Comparison of ENCODE assay signal across 11 cellular contexts in the genomic region with DNA sequence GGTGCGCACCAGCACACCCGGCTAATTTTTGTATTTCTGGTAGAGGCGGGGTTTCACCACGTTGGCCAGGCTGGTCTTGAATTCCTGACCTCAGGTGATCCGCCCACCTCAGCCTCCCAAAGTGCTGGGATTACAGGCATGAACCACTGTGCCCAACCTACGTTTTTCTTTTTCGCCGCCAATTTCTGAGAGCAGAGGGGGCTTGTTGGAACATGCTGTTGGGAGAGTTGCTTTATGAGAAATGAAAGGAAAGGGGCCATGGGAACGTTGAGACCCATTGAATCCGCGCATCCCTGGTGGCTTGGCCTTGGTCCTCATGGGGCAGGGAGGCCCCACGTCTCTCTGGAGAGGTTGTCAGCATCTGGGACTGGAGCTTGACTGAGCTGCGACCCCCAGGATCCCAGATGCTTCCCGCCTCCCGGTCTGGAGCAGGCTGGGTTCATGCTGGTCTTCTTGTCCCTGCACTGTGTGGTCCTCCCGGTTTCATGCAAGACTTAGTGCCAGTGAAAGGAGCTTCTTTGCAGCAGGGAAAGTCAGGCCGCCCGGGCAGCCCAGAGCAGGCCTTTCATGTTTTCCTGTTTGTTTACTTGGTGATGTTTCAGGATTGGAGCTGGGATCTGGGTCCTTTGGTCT. TPM values are rescaled to one million over a fixed set of nuclear protein-coding genes. Genes with fewer than 3 reads are reported as not detected.
DNase-seq lines count a peak whose midpoint lies in the region; ATAC-seq and TF ChIP-seq lines count a peak whose summit lies in the region.
"Had no signal": no experiment of that assay in that cellular context is flagged by ENCODE, and none has a peak within 500 bp of the region (broad histone marks: within the 10 kb centered on the region; RNA-seq: fewer than 3 reads in every experiment).

No MANE protein-coding gene starts in this region.

- H3K79me2 ChIP-seq in SK-N-SH (ENCODE audit: insufficient read depth): no peaks in the 10 kb centered on the region

- DNase-seq in SK-N-SH (peak; percentile 32), NCI-H510A treated with DMSO at 0.1 percent for 48 hours (lab: John Stamatoyannopoulos, UW) (peak; percentile 35), transverse colon (no peak), DMS 273 (lab: John Stamatoyannopoulos, UW; ENCODE audit: unreplicated experiment) (no peak), HAP-1 (ENCODE audit: low spot score in 2 of 2) (no peak)
- DNase-seq in effector memory CD4-positive, alpha-beta T cell: no peak
- DNase-seq: KG1, NCI-H524 treated with DMSO at 0.1 percent for 48 hours, tibial artery had no signal

- whole genome bisulfite sequencing in SK-N-SH (ENCODE audit: low lambda C conversion rate): 91% methylated on average over 14 of the region's 18 CpGs
- WGBS in transverse colon (ENCODE audit: low coverage in 1 of 2), 2 donors: 63% methylated on average over 18 of the region's 18 CpGs; no CpG with 5 or more reads in 1 of the 2 donors

- no peaks in the 10 kb centered on the region for H3K9me3 ChIP-seq in SK-N-SH
- no peaks in the 10 kb centered on the region for H3K9me3 ChIP-seq in transverse colon
- no peaks in the 10 kb centered on the region for H3K9me3 ChIP-seq in effector memory CD4-positive, alpha-beta T cell (ENCODE audit: control insufficient read depth, low read length)
- no peaks in the 10 kb centered on the region for H3K9me3 ChIP-seq in HAP-1
- H3K9me3 ChIP-seq: tibial artery had no signal

- CTCF ChIA-PET in SK-N-SH (lab: Yijun Ruan, JAX): interaction anchor here (0.7 to 2.1 kb wide), 3 partner anchors 78 to 128 kb away, joined by 3 to 8 read pairs (median 4); no protein-coding TSS in a partner anchor

- TF ChIP-seq RAD21 in SK-N-SH (IDR thresholded peaks at IDR 0.05; ENCODE audit: low read length): no peak

- H3K4me2 ChIP-seq in SK-N-SH: no peak overlapping the region

- H4K20me1 ChIP-seq in SK-N-SH (ENCODE audit: insufficient read depth): no peaks in the 10 kb centered on the region

- TF ChIP-seq CTCF in SK-N-SH (IDR thresholded peaks at IDR 0.05) (no peak), transverse colon (IDR thresholded peaks at IDR 0.05) (no peak)

- POLR2A ChIA-PET in SK-N-SH (lab: Yijun Ruan, JAX): no interaction called here

- intact Hi-C loops in transverse colon (cut with DNase I; ENCODE audit: low total_unique reads): no loop called here

- no peak overlapping the region for H3K27ac ChIP-seq in SK-N-SH (ENCODE audit: low read depth in 2 of 2, low read length in 1 of 2)
- H3K27ac ChIP-seq in layer of hippocampus (ENCODE audit: low read depth, low read length): peak overlapping the region; percentile 15
- peak overlapping the region; percentile 65 to 83 (median 74) for H3K27ac ChIP-seq in transverse colon
- no peak overlapping the region for H3K27ac ChIP-seq in effector memory CD4-positive, alpha-beta T cell (ENCODE audit: insufficient read depth, low read length, poor library complexity, severe bottlenecking)
- H3K27ac ChIP-seq: tibial artery had no signal

- TF ChIP-seq POLR2A in transverse colon (IDR thresholded peaks at IDR 0.05): no peak

- H3K4me1 ChIP-seq in SK-N-SH (ENCODE audit: control insufficient read depth in 1 of 2, insufficient read depth in 2 of 2, low read depth in 1 of 2, low read length in 1 of 2) (peaks cover 6 to 25% of the 10 kb centered on the region in 2 experiments; a peak in 2 of 4 replicates), transverse colon (peaks cover 0 to 31% (median 22%) of the 10 kb centered on the region in 4 donors), HAP-1 (no peaks in the 10 kb centered on the region)
- no peaks in the 10 kb centered on the region for H3K4me1 ChIP-seq in effector memory CD4-positive, alpha-beta T cell (ENCODE audit: control insufficient read depth, insufficient read depth, low read length, poor library complexity, severe bottlenecking)

- no peaks in the 10 kb centered on the region for H3K9me2 ChIP-seq in SK-N-SH

- no peak overlapping the region for H2AFZ ChIP-seq in SK-N-SH (ENCODE audit: low read depth)

- H3K4me3 ChIP-seq in SK-N-SH (ENCODE audit: low read depth in 2 of 2, low read length in 1 of 2) (no peak overlapping the region), transverse colon (no peak overlapping the region), HAP-1 (no peak overlapping the region)
- no peak overlapping the region for H3K4me3 ChIP-seq in effector memory CD4-positive, alpha-beta T cell (ENCODE audit: insufficient read depth, low read depth, low read length, poor library complexity, severe bottlenecking)
- H3K4me3 ChIP-seq: tibial artery had no signal

- TF ChIP-seq EP300 in SK-N-SH (IDR thresholded peaks at IDR 0.05; ENCODE audit: borderline replicate concordance in 1 of 2, low read depth in 1 of 2, low read length in 1 of 2) (no peak), transverse colon (IDR thresholded peaks at IDR 0.05; ENCODE audit: low read depth) (no peak)

- in situ Hi-C loops in transverse colon (cut with MboI; ENCODE audit: low pct_ligation_motif_present in 1 of 4, low pct_unique_long_range_greater_than_20kb in 1 of 4, low sequenced_read_pairs in 3 of 4) (no loop called here), HAP-1 (cut with MboI; ENCODE audit: low sequenced_read_pairs) (no loop called here)

- H3F3A ChIP-seq in SK-N-SH (replicated peaks; ENCODE audit: insufficient read depth): peaks cover 8% of the 10 kb centered on the region

- ATAC-seq in SK-N-SH treated with all-trans-retinoic acid at 6 μM for 48 hours: no peak

- no peaks in the 10 kb centered on the region for H3K27me3 ChIP-seq in SK-N-SH (ENCODE audit: insufficient read depth)
- peaks cover 2% of the 10 kb centered on the region for H3K27me3 ChIP-seq in layer of hippocampus (ENCODE audit: control insufficient read depth, insufficient read depth, low read length)
- no peaks in the 10 kb centered on the region for H3K27me3 ChIP-seq in transverse colon
- H3K27me3 ChIP-seq in effector memory CD4-positive, alpha-beta T cell (replicated peaks; ENCODE audit: control insufficient read depth, insufficient read depth, low read length, poor library complexity, severe bottlenecking): no peaks in the 10 kb centered on the region
- H3K27me3 ChIP-seq in HAP-1 (ENCODE audit: low read depth): peaks cover 8% of the 10 kb centered on the region; the same call in 1 of the 2 replicates
- H3K27me3 ChIP-seq: tibial artery had no signal

- H3K36me3 ChIP-seq in SK-N-SH (replicated peaks in 1 of 2; ENCODE audit: control insufficient read depth in 1 of 2, insufficient read depth in 2 of 2, low read length in 1 of 2) (no peaks in the 10 kb centered on the region), transverse colon (no peaks in the 10 kb centered on the region), HAP-1 (replicated peaks) (no peaks in the 10 kb centered on the region)
- no peaks in the 10 kb centered on the region for H3K36me3 ChIP-seq in effector memory CD4-positive, alpha-beta T cell (ENCODE audit: control insufficient read depth, insufficient read depth, low read length)

- H3K9ac ChIP-seq in SK-N-SH: no peak overlapping the region

TF ChIP-seq in SK-N-SH, 30 proteins besides CTCF, POLR2A, EP300 and RAD21 (continues in another document):
- no peak for TF ChIP-seq NFIC (IDR thresholded peaks at IDR 0.05; ENCODE audit: borderline replicate concordance)
- no peak for TF ChIP-seq TCF12 (IDR thresholded peaks at IDR 0.05)
- no peak for TF ChIP-seq TAF1 (IDR thresholded peaks at IDR 0.05; ENCODE audit: borderline replicate concordance, low read depth, low read length)
- no peak for TF ChIP-seq MEF2A (IDR thresholded peaks at IDR 0.05; ENCODE audit: borderline replicate concordance, low read depth)
- TF ChIP-seq FOXJ3 (CRISPR knock-in tag; IDR thresholded peaks at IDR 0.05): no peak
- TF ChIP-seq CHD2 (IDR thresholded peaks at IDR 0.05; ENCODE audit: low read length, partially characterized antibody): no peak
- TF ChIP-seq EZH2phosphoT487 (IDR thresholded peaks at IDR 0.05; ENCODE audit: borderline replicate concordance, low read depth): no peak
- TF ChIP-seq, protein P1, sequence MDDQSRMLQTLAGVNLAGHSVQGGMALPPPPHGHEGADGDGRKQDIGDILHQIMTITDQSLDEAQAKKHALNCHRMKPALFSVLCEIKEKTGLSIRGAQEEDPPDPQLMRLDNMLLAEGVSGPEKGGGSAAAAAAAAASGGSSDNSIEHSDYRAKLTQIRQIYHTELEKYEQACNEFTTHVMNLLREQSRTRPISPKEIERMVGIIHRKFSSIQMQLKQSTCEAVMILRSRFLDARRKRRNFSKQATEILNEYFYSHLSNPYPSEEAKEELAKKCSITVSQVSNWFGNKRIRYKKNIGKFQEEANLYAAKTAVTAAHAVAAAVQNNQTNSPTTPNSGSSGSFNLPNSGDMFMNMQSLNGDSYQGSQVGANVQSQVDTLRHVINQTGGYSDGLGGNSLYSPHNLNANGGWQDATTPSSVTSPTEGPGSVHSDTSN (IDR thresholded peaks at IDR 0.05): no peak
- TF ChIP-seq YY1 (IDR thresholded peaks at IDR 0.05; ENCODE audit: low read depth): no peak

TF ChIP-seq in SK-N-SH treated with all-trans-retinoic acid at 6 μM for 48 hours, 23 proteins besides CTCF, POLR2A, EP300 and RAD21 (continues in another document):
- TF ChIP-seq ZNF8 (CRISPR knock-in tag; IDR thresholded peaks at IDR 0.05) (no peak), OSR1 (CRISPR knock-in tag; IDR thresholded peaks at IDR 0.05) (no peak), GLIS3 (CRISPR knock-in tag; IDR thresholded peaks at IDR 0.05) (no peak), ZFP30 (CRISPR knock-in tag; IDR thresholded peaks at IDR 0.05) (no peak)
- TF ChIP-seq, protein P2, sequence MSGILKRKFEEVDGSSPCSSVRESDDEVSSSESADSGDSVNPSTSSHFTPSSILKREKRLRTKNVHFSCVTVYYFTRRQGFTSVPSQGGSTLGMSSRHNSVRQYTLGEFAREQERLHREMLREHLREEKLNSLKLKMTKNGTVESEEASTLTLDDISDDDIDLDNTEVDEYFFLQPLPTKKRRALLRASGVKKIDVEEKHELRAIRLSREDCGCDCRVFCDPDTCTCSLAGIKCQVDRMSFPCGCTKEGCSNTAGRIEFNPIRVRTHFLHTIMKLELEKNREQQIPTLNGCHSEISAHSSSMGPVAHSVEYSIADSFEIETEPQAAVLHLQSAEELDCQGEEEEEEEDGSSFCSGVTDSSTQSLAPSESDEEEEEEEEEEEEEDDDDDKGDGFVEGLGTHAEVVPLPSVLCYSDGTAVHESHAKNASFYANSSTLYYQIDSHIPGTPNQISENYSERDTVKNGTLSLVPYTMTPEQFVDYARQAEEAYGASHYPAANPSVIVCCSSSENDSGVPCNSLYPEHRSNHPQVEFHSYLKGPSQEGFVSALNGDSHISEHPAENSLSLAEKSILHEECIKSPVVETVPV (CRISPR knock-in tag; IDR thresholded peaks at IDR 0.05): no peak

RNA-seq across cellular contexts. Expression of a gene that starts 22.8 kb away (rescaled TPM):
- 5.3 and 6.3 TPM in 2 replicates for polyA plus RNA-seq in SK-N-SH (2012; rRNA removed)
- polyA plus RNA-seq in SK-N-SH (2012; cell fraction: cytosol; rRNA removed): 3.3 and 3.8 TPM in 2 replicates
- polyA plus RNA-seq in SK-N-SH (2012; cell fraction: nucleus; rRNA removed): 4.4 and 4.5 TPM in 2 replicates
- 100 to 1,000 TPM in 1 of 4 donors, 10 to 100 TPM in 3; 53.4 to 326 (median 71.0) TPM for total RNA-seq in transverse colon

Comparison
In these comparisons a context has a peak if more than half of its experiments do, and no peak if none do; other contexts are left out.
1. DNase-seq: peak in SK-N-SH (single experiment) and NCI-H510A treated with DMSO at 0.1 percent for 48 hours (single experiment); none in transverse colon (single experiment), DMS 273 (single experiment), effector memory CD4-positive, alpha-beta T cell (0 of 3) and HAP-1 (0 of 2).
2. H3K27ac ChIP-seq: peak in layer of hippocampus (single experiment) and transverse colon (4 of 4); none in SK-N-SH (0 of 2) and effector memory CD4-positive, alpha-beta T cell (single experiment).